ENCODE assay signal across 8 cellular contexts in the genomic region with DNA sequence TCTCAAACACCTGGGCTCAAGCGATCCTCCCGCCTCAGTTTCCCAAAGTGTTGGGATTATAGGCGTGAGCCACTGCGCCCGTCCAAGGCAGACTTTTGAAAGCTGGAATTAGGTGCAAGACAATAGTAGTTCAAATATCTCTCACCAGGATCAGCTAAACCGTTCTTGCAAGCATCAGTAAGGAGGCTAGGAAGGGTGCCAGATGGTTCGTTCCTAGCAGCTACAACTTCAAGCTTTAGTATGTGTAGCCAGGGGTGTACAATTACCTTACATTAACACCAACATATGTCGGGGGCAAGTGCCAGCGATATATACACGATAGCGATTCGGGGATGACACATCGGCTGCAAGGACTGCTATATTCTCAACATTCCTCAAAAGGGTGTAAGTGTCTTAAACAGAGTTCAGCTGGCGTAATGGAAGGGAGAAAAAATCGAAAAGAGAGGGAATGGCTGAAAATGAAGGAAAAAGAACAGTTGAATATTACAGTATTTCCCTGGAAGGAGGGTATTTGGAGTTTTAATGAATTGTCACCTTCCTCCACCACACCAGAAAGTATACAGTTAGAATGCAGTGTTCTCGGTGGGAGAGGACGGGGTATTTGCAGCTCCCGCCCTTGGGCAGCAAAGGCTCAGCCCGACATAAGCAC. TPM values are rescaled to one million over a fixed set of nuclear protein-coding genes. Genes with fewer than 3 reads are reported as not detected.
DNase-seq lines count a peak whose midpoint lies in the region; ATAC-seq and TF ChIP-seq lines count a peak whose summit lies in the region.

No MANE protein-coding gene starts in this region.

- intact Hi-C loops in transverse colon (cut with DNase I; ENCODE audit: low total_unique reads): no loop called here

- no peaks in the 10 kb centered on the region for H3K9me3 ChIP-seq in AG04450 (ENCODE audit: control insufficient read depth, insufficient read depth, low read length)
- no peaks in the 10 kb centered on the region for H3K9me3 ChIP-seq in lung (ENCODE audit: control insufficient read depth in 2 of 2, insufficient read depth in 1 of 2, low read length in 1 of 2)
- H3K9me3 ChIP-seq in transverse colon: no peaks in the 10 kb centered on the region

- WGBS in lung, 2 donors: 21 to 40% methylated on average over 19 of the region's 19 CpGs
- 11 to 17% methylated on average over 15 to 19 of the region's 19 CpGs for WGBS in transverse colon (ENCODE audit: low coverage in 1 of 2), 2 donors

- in situ Hi-C loops in transverse colon (cut with MboI; ENCODE audit: low pct_ligation_motif_present in 1 of 4, low pct_unique_long_range_greater_than_20kb in 1 of 4, low sequenced_read_pairs in 3 of 4): no loop called here

- POLR2A ChIA-PET in AG04450 (lab: Yijun Ruan, JAX): interaction anchor here (0.9 to 3.1 kb wide), 8 partner anchors 30 to 96 kb away, joined by 3 to 28 read pairs (median 6); no protein-coding TSS in a partner anchor

- H3K4me3 ChIP-seq in AG04450 (ENCODE audit: low read depth, low read length) (peak overlapping the region; percentile 95), lung (peak overlapping the region; percentile 70), transverse colon (peak overlapping the region; percentile 50 to 78 (median 62))

- H3K4me1 ChIP-seq in lung (ENCODE audit: control insufficient read depth in 2 of 2, insufficient read depth in 2 of 2, low read length in 2 of 2) (peaks cover 6 to 7% of the 10 kb centered on the region in 2 donors), transverse colon (peaks cover 3 to 60% (median 24%) of the 10 kb centered on the region in 4 donors)

- DNase-seq in AG04450 (ENCODE audit: low read depth, low spot score) (peak; percentile 65), NCI-H82 treated with DMSO at 0.1 percent for 48 hours (lab: John Stamatoyannopoulos, UW; ENCODE audit: unreplicated experiment) (peak; percentile 87), dedifferentiated amniotic fluid mesenchymal stem cell (ENCODE audit: extremely low spot score) (peak; percentile 19), lung (ENCODE audit: low spot score) (no peak), transverse colon (peak; percentile 17), NCI-H2196 treated with DMSO at 0.1 percent for 48 hours (lab: John Stamatoyannopoulos, UW; ENCODE audit: unreplicated experiment) (no peak), NOMO-1 treated with DMSO at 0.1 percent for 48 hours (lab: John Stamatoyannopoulos, UW; ENCODE audit: unreplicated experiment) (no peak)

- CTCF ChIA-PET in AG04450 (lab: Charles Lee): interaction anchor here (1.3 to 1.7 kb wide), 2 partner anchors 32 to 60 kb away, joined by 6 to 7 read pairs; no protein-coding TSS in a partner anchor

- TF ChIP-seq CTCF in AG04450 (IDR thresholded peaks at IDR 0.05; ENCODE audit: low read depth, low read length) (no peak), lung (IDR thresholded peaks at IDR 0.05; ENCODE audit: control extremely low read depth, extremely low read depth) (no peak), transverse colon (IDR thresholded peaks at IDR 0.05) (no peak)

- no peak for TF ChIP-seq POLR2A in transverse colon (IDR thresholded peaks at IDR 0.05)

- H3K27ac ChIP-seq in AG04450 (ENCODE audit: low read depth, low read length): peak overlapping the region; percentile 81
- H3K27ac ChIP-seq in lung (ENCODE audit: low read depth in 1 of 2, low read length in 1 of 2): peak overlapping the region in 1 of 2 donors; percentile 86
- peak overlapping the region; percentile 81 to 89 (median 87) for H3K27ac ChIP-seq in transverse colon

- ATAC-seq in GM21619 (IDR thresholded peaks at IDR 0.05; ENCODE audit: unreplicated experiment) (peak; percentile 21), lung (ENCODE audit: insufficient read depth, low FRiP score) (peak; percentile 38)

- no peak for TF ChIP-seq EP300 in transverse colon (IDR thresholded peaks at IDR 0.05; ENCODE audit: low read depth)

- H3K36me3 ChIP-seq in lung (ENCODE audit: control insufficient read depth in 2 of 2, insufficient read depth in 2 of 2, low read length in 2 of 2) (no peaks in the 10 kb centered on the region), transverse colon (no peaks in the 10 kb centered on the region)

- H3K27me3 ChIP-seq in AG04450 (ENCODE audit: control insufficient read depth, insufficient read depth, low read length): no peaks in the 10 kb centered on the region
- H3K27me3 ChIP-seq in lung (ENCODE audit: control insufficient read depth, insufficient read depth): no peaks in the 10 kb centered on the region
- H3K27me3 ChIP-seq in transverse colon: no peaks in the 10 kb centered on the region

RNA-seq across cellular contexts. Expression of gene LIMA1, which starts 0.6 kb away (rescaled TPM):
- polyA plus RNA-seq in AG04450 (2011; rRNA removed): 177 and 218 TPM in 2 replicates
- 211 and 251 TPM in 2 replicates for polyA minus RNA-seq in AG04450 (2011; rRNA and poly(A)+ RNA removed)
- total RNA-seq in lung: 10 to 100 TPM; 55.8 to 69.7 TPM
- polyA plus RNA-seq in lung: 10 to 100 TPM; 25.0 to 35.5 TPM
- total RNA-seq in transverse colon: 100 to 1,000 TPM; 151 to 259 (median 243) TPM

Comparison
In these comparisons a context has a peak if more than half of its experiments do, and no peak if none do; other contexts are left out.
1. DNase-seq: peak in AG04450 (single experiment), NCI-H82 treated with DMSO at 0.1 percent for 48 hours (single experiment), dedifferentiated amniotic fluid mesenchymal stem cell (single experiment) and transverse colon (single experiment); none in lung (single experiment), NCI-H2196 treated with DMSO at 0.1 percent for 48 hours (single experiment) and NOMO-1 treated with DMSO at 0.1 percent for 48 hours (single experiment).
2. Peak in every context shown above with its lines, with median percentiles within 50 percentile points of each other: H3K4me3 ChIP-seq.